10 cellular contexts compared by ENCODE assay signal in genomic region chr5:142816577-142816976, GRCh38.
DNase-seq lines count a peak whose midpoint lies in the region; ATAC-seq and TF ChIP-seq lines count a peak whose summit lies in the region.
"Had no signal": no experiment of that assay in that cellular context is flagged by ENCODE, and none has a peak within 500 bp of the region (broad histone marks: within the 10 kb centered on the region; RNA-seq: fewer than 3 reads in every experiment).

No MANE protein-coding gene starts in this region.

- no peak for TF ChIP-seq CTCF in foreskin fibroblast (IDR thresholded peaks at IDR 0.05; ENCODE audit: low read depth, low read length)

- no peak overlapping the region for H3K4me3 ChIP-seq in foreskin fibroblast (ENCODE audit: low read depth in 1 of 2, low read length in 2 of 2)

- peaks cover 7% of the 10 kb centered on the region for H3K36me3 Mint-ChIP-seq in stimulated activated naive CD8-positive, alpha-beta T cell treated with anti-CD3 and anti-CD28 coated beads, Interleukin-15, Interleukin-2, amounts not matched to agents 100 ng/mL and 50 ng/mL, for 24 hours (ENCODE audit: low read depth)

- no peak overlapping the region for H3K4me3 Mint-ChIP-seq in stimulated activated naive CD8-positive, alpha-beta T cell treated with anti-CD3 and anti-CD28 coated beads, Interleukin-15, Interleukin-2, amounts not matched to agents 100 ng/mL and 50 ng/mL, for 24 hours

- peak; percentile 1 for DNase-seq in DMS79 treated with DMSO at 0.1 percent for 48 hours (lab: John Stamatoyannopoulos, UW)
- DNase-seq in DMS79 (lab: John Stamatoyannopoulos, UW) = no peak
- DNase-seq in foreskin fibroblast = peak; percentile 36 to 66
- DNase-seq in NCI-H2196 (lab: John Stamatoyannopoulos, UW; ENCODE audit: unreplicated experiment) = no peak
- DNase-seq: NCI-H1092; stimulated activated CD4-positive, alpha-beta T cell treated with anti-CD3 and anti-CD28 coated beads, Interleukin-4, amount 100 ng/mL, for 4 hours had no signal

- ATAC-seq in SK-N-SH treated with all-trans-retinoic acid at 6 μM for 48 hours = peak; percentile 43
- ATAC-seq in GM21515 (IDR thresholded peaks at IDR 0.05; ENCODE audit: unreplicated experiment) = no peak
- ATAC-seq in HG03565 (IDR thresholded peaks at IDR 0.05; ENCODE audit: unreplicated experiment) = no peak

- H3K9me3 Mint-ChIP-seq in stimulated activated naive CD8-positive, alpha-beta T cell treated with anti-CD3 and anti-CD28 coated beads, Interleukin-15, Interleukin-2, amounts not matched to agents 100 ng/mL and 50 ng/mL, for 24 hours = peaks cover 6% of the 10 kb centered on the region

- no peaks in the 10 kb centered on the region for H3K27me3 Mint-ChIP-seq in stimulated activated naive CD8-positive, alpha-beta T cell treated with anti-CD3 and anti-CD28 coated beads, Interleukin-15, Interleukin-2, amounts not matched to agents 100 ng/mL and 50 ng/mL, for 24 hours

- peak overlapping the region; percentile 18 for H3K27ac Mint-ChIP-seq in stimulated activated naive CD8-positive, alpha-beta T cell treated with anti-CD3 and anti-CD28 coated beads, Interleukin-15, Interleukin-2, amounts not matched to agents 100 ng/mL and 50 ng/mL, for 24 hours

- H3K4me1 Mint-ChIP-seq in stimulated activated naive CD8-positive, alpha-beta T cell treated with anti-CD3 and anti-CD28 coated beads, Interleukin-15, Interleukin-2, amounts not matched to agents 100 ng/mL and 50 ng/mL, for 24 hours (ENCODE audit: low read depth) = peaks cover 48% of the 10 kb centered on the region

TF ChIP-seq in SK-N-SH treated with all-trans-retinoic acid at 6 μM for 48 hours, 23 proteins besides CTCF, POLR2A, EP300 and RAD21:
- TF ChIP-seq ZC3H10 (CRISPR knock-in tag; IDR thresholded peaks at IDR 0.05) (no peak), TCF4 (CRISPR knock-in tag; IDR thresholded peaks at IDR 0.05; ENCODE audit: borderline replicate concordance) (no peak), ZFP30 (CRISPR knock-in tag; IDR thresholded peaks at IDR 0.05) (no peak), SNAI2 (CRISPR knock-in tag; IDR thresholded peaks at IDR 0.05) (no peak), CSDC2 (CRISPR knock-in tag; IDR thresholded peaks at IDR 0.05) (no peak), PPARA (CRISPR knock-in tag; IDR thresholded peaks at IDR 0.05; ENCODE audit: borderline replicate concordance) (no peak), ZNF565 (CRISPR knock-in tag; conservative IDR thresholded peaks at IDR 0.05; ENCODE audit: low read depth) (no peak), TOX (CRISPR knock-in tag; IDR thresholded peaks at IDR 0.05; ENCODE audit: borderline replicate concordance) (no peak), OSR1 (CRISPR knock-in tag; IDR thresholded peaks at IDR 0.05) (no peak), ZNF70 (CRISPR knock-in tag; IDR thresholded peaks at IDR 0.05) (no peak), CREB5 (CRISPR knock-in tag; IDR thresholded peaks at IDR 0.05; ENCODE audit: low read depth) (no peak), ESRRG (CRISPR knock-in tag; IDR thresholded peaks at IDR 0.05) (no peak), GLIS3 (CRISPR knock-in tag; IDR thresholded peaks at IDR 0.05) (no peak), ARNTL (CRISPR knock-in tag; IDR thresholded peaks at IDR 0.05; ENCODE audit: borderline replicate concordance, low read depth) (no peak)
- TF ChIP-seq, protein P1, sequence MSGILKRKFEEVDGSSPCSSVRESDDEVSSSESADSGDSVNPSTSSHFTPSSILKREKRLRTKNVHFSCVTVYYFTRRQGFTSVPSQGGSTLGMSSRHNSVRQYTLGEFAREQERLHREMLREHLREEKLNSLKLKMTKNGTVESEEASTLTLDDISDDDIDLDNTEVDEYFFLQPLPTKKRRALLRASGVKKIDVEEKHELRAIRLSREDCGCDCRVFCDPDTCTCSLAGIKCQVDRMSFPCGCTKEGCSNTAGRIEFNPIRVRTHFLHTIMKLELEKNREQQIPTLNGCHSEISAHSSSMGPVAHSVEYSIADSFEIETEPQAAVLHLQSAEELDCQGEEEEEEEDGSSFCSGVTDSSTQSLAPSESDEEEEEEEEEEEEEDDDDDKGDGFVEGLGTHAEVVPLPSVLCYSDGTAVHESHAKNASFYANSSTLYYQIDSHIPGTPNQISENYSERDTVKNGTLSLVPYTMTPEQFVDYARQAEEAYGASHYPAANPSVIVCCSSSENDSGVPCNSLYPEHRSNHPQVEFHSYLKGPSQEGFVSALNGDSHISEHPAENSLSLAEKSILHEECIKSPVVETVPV (CRISPR knock-in tag; IDR thresholded peaks at IDR 0.05) = no peak

Comparison
In these comparisons a context has a peak if more than half of its experiments do, and no peak if none do; other contexts are left out.
1. DNase-seq: peak in DMS79 treated with DMSO at 0.1 percent for 48 hours (single experiment) and foreskin fibroblast (2 of 2); none in DMS79 (single experiment) and NCI-H2196 (single experiment).